In genomic region chr22:45533731-45534130, GRCh38 we compare ENCODE assay signal across 17 cellular contexts.
"Had no signal": no experiment of that assay in that cellular context is flagged by ENCODE, and none has a peak within 500 bp of the region (broad histone marks: within the 10 kb centered on the region; RNA-seq: fewer than 3 reads in every experiment).

No MANE protein-coding gene starts in this region.

- H3K27ac Mint-ChIP-seq: activated naive CD4-positive, alpha-beta T cell treated with anti-CD3 and anti-CD28 coated beads, Interleukin-2, amount 50 U/mL, for 24 hours; activated T-cell treated with anti-CD3 and anti-CD28 coated beads, Interleukin-2, amount 50 U/mL, for 24 hours; naive B cell; stimulated activated naive B cell treated with anti-CD40 and anti-IgM and Interleukin-4, amounts not matched to agents 10 μg/mL and 1 μg/mL and 100 μg/mL, for 72 hours had no signal

- DNase-seq: activated CD4-positive, alpha-beta T cell treated with anti-CD3 and anti-CD28 coated beads, Interleukin-2, amount 50 U/mL, for 4 hours; activated CD4-positive, CD25-positive, alpha-beta regulatory T cell treated with anti-CD3 and anti-CD28 coated beads, Interleukin-2, amount 50 U/mL, for 72 hours; activated effector memory CD4-positive, alpha-beta T cell treated with Interleukin-2 at 50 U/mL for 16 hours; activated T-cell treated with anti-CD3 and anti-CD28 coated beads, Interleukin-2, amount 50 U/mL, for 24 hours; central memory CD4-positive, alpha-beta T cell; cortex of kidney; effector CD8-positive, alpha-beta T cell; hypothalamus; kidney glomerular epithelial cell; midbrain; naive B cell; stimulated activated naive B cell treated with anti-CD40 and anti-IgM and Interleukin-4, amounts not matched to agents 10 μg/mL and 1 μg/mL and 100 μg/mL, for 72 hours; T-helper 9 cell; upper lobe of left lung had no signal

- H3K36me3 Mint-ChIP-seq: activated naive CD4-positive, alpha-beta T cell treated with anti-CD3 and anti-CD28 coated beads, Interleukin-2, amount 50 U/mL, for 24 hours; naive B cell; stimulated activated naive B cell treated with anti-CD40 and anti-IgM and Interleukin-4, amounts not matched to agents 10 μg/mL and 1 μg/mL and 100 μg/mL, for 72 hours had no signal

- H3K9me3 Mint-ChIP-seq: activated naive CD4-positive, alpha-beta T cell treated with anti-CD3 and anti-CD28 coated beads, Interleukin-2, amount 50 U/mL, for 24 hours; activated T-cell treated with anti-CD3 and anti-CD28 coated beads, Interleukin-2, amount 50 U/mL, for 24 hours; naive B cell; stimulated activated naive B cell treated with anti-CD40 and anti-IgM and Interleukin-4, amounts not matched to agents 10 μg/mL and 1 μg/mL and 100 μg/mL, for 72 hours had no signal

- ATAC-seq: stimulated activated naive B cell treated with anti-CD40 and anti-IgM and Interleukin-4, amounts not matched to agents 10 μg/mL and 1 μg/mL and 100 μg/mL, for 72 hours had no signal

- H3K4me1 Mint-ChIP-seq: activated naive CD4-positive, alpha-beta T cell treated with anti-CD3 and anti-CD28 coated beads, Interleukin-2, amount 50 U/mL, for 24 hours; naive B cell; stimulated activated naive B cell treated with anti-CD40 and anti-IgM and Interleukin-4, amounts not matched to agents 10 μg/mL and 1 μg/mL and 100 μg/mL, for 72 hours had no signal

- H3K27me3 Mint-ChIP-seq: activated naive CD4-positive, alpha-beta T cell treated with anti-CD3 and anti-CD28 coated beads, Interleukin-2, amount 50 U/mL, for 24 hours had no signal

- H3K36me3 ChIP-seq: neutrophil, upper lobe of left lung had no signal

- H3K4me3 ChIP-seq: right atrium auricular region, upper lobe of left lung had no signal

- H3K4me3 Mint-ChIP-seq: activated naive CD4-positive, alpha-beta T cell treated with anti-CD3 and anti-CD28 coated beads, Interleukin-2, amount 50 U/mL, for 24 hours; activated T-cell treated with anti-CD3 and anti-CD28 coated beads, Interleukin-2, amount 50 U/mL, for 24 hours; naive B cell; stimulated activated naive B cell treated with anti-CD40 and anti-IgM and Interleukin-4, amounts not matched to agents 10 μg/mL and 1 μg/mL and 100 μg/mL, for 72 hours had no signal

- H3K27me3 ChIP-seq: neutrophil, right atrium auricular region, upper lobe of left lung had no signal

- H3K9me3 ChIP-seq: neutrophil, right atrium auricular region, upper lobe of left lung had no signal

- H3K27ac ChIP-seq: neutrophil, right atrium auricular region had no signal
